ENCODE assay signal across 13 cellular contexts in the genomic region with DNA sequence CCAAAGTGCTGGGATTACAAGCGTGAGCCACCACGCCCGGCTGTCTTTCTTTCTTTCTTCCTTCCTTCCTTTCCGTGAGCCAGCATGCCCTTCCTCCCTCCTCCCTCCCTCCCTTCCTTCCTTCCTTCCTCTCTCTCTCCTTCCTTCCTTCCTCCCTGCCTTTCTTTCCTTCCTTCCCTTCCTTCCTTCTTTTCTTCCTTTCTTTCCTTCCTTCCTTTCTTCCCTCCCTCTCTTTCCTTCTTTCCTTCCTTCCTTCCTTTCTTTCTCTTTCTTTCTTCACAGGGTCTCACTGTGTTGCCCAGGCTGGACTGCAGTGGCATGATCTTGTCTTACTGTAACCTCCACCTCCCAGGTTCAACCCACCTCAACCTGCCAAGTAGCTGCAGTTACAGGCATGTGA.
"Had no signal": no experiment of that assay in that cellular context is flagged by ENCODE, and none has a peak within 500 bp of the region (broad histone marks: within the 10 kb centered on the region; RNA-seq: fewer than 3 reads in every experiment).

No MANE protein-coding gene starts in this region.

- H3K27me3 Mint-ChIP-seq: naive thymus-derived CD8-positive, alpha-beta T cell had no signal

- H3K36me3 ChIP-seq: ascending aorta, lower lobe of right lung, neutrophil, tibial artery, vagina had no signal

- H3K4me3 Mint-ChIP-seq: endodermal cell had no signal

- H3K36me3 Mint-ChIP-seq: immature natural killer cell; naive thymus-derived CD8-positive, alpha-beta T cell had no signal

- DNase-seq: activated CD4-positive, alpha-beta T cell treated with anti-CD3 and anti-CD28 coated beads for 4 hours; endodermal cell; hypothalamus; immature natural killer cell; left cardiac atrium; lower lobe of right lung; naive thymus-derived CD8-positive, alpha-beta T cell; small intestine; tibial artery had no signal

- H3K4me3 ChIP-seq: ascending aorta, lower lobe of right lung, tibial artery, vagina had no signal

- H3K9me3 ChIP-seq: ascending aorta, lower lobe of right lung, neutrophil, tibial artery, vagina had no signal

- H3K9me3 Mint-ChIP-seq: endodermal cell; immature natural killer cell; naive thymus-derived CD8-positive, alpha-beta T cell had no signal

- H3K27me3 ChIP-seq: ascending aorta, vagina had no signal

- H3K27ac ChIP-seq: ascending aorta, lower lobe of right lung, neutrophil, tibial artery, vagina, VCaP had no signal

- ATAC-seq: left cardiac atrium; lower lobe of right lung; naive thymus-derived CD8-positive, alpha-beta T cell had no signal
